In genomic region chr20:43516251-43516824, GRCh38 we compare ENCODE assay signal across 1 cellular context.
TF ChIP-seq lines count a peak whose summit lies in the region.

No MANE protein-coding gene starts in this region.

TF ChIP-seq in K562, 482 proteins besides CTCF, POLR2A, EP300 and RAD21 (continued from another document):
- no peak for TF ChIP-seq FOXO4 (CRISPR knock-in tag; IDR thresholded peaks at IDR 0.05)
- TF ChIP-seq CBFA2T2 (conservative IDR thresholded peaks at IDR 0.05), result peak; percentile 79
- peak; percentile 77 for TF ChIP-seq TAL1 (IDR thresholded peaks at IDR 0.05)
- TF ChIP-seq ZNF407 (IDR thresholded peaks at IDR 0.05; ENCODE audit: low read depth), result peak; percentile 52
- TF ChIP-seq ATF6 (CRISPR knock-in tag; IDR thresholded peaks at IDR 0.05), result no peak
- peak; percentile 81 for TF ChIP-seq TEAD4 (IDR thresholded peaks at IDR 0.05; ENCODE audit: low read length)
- TF ChIP-seq TEAD4 (CRISPR knock-in tag; IDR thresholded peaks at IDR 0.05; ENCODE audit: borderline replicate concordance), result no peak
- peak; percentile 45; the same call in 1 of the 2 replicates for TF ChIP-seq DPF2 (IDR thresholded peaks at IDR 0.05)
- 0 out of 2 replicates have a peak, but pooled peaks have one; percentile 49 for TF ChIP-seq POLR2AphosphoS5 (IDR thresholded peaks at IDR 0.05; ENCODE audit: control insufficient read depth, insufficient read depth, low read depth, low read length)
- TF ChIP-seq MTA2 (IDR thresholded peaks at IDR 0.05; ENCODE audit: low read depth), result peak; percentile 33; the same call in 1 of the 2 replicates
- no peak for TF ChIP-seq HMG20B (CRISPR knock-in tag; IDR thresholded peaks at IDR 0.05)
- no peak for TF ChIP-seq THAP12 (CRISPR knock-in tag; IDR thresholded peaks at IDR 0.05)
- no peak for TF ChIP-seq ZNF146 (CRISPR knock-in tag; IDR thresholded peaks at IDR 0.05; ENCODE audit: unreplicated experiment)
- peak; percentile 70; the same call in 1 of the 2 replicates for TF ChIP-seq NCOR1 (IDR thresholded peaks at IDR 0.05)
- TF ChIP-seq KDM1A (IDR thresholded peaks at IDR 0.05), result peak; percentile 20 to 46; a peak in 2 of 4 replicates
- TF ChIP-seq GABPA (tag; conservative IDR thresholded peaks at IDR 0.05; ENCODE audit: low read depth), result no peak
- no peak for TF ChIP-seq RHOXF2B (CRISPR knock-in tag; conservative IDR thresholded peaks at IDR 0.05)
- peak; percentile 83 for TF ChIP-seq ARID1B (IDR thresholded peaks at IDR 0.05)
- TF ChIP-seq TFE3 (CRISPR knock-in tag; IDR thresholded peaks at IDR 0.05), result no peak
